In genomic region chr17:37558299-37558698, GRCh38 we compare ENCODE assay signal across 26 cellular contexts.
"Had no signal": no experiment of that assay in that cellular context is flagged by ENCODE, and none has a peak within 500 bp of the region (broad histone marks: within the 10 kb centered on the region; RNA-seq: fewer than 3 reads in every experiment).

No MANE protein-coding gene starts in this region.

- H3K4me3 ChIP-seq: adrenal gland, breast epithelium, K562, Peyer's patch, SJCRH30 had no signal

- H3K27ac Mint-ChIP-seq: activated naive CD8-positive, alpha-beta T cell treated with anti-CD3 and anti-CD28 coated beads, Interleukin-2, amount 10 ng/mL, durations not matched to agents 7 days and 5 days; activated T-helper 2 cell treated with anti-CD3 and anti-CD28 coated beads, Interferon-gamma antibody, Interleukin-2, Interleukin-4, amounts not matched to agents 10 μg/mL and 5 μg/mL and 100 μg/mL, durations not matched to agents 14 hours and 24 hours and 36 hours had no signal

- H3K27me3 ChIP-seq: adrenal gland, breast epithelium, Peyer's patch, SJCRH30 had no signal

- H3K4me3 Mint-ChIP-seq: activated naive CD8-positive, alpha-beta T cell treated with anti-CD3 and anti-CD28 coated beads, Interleukin-2, amount 10 ng/mL, durations not matched to agents 7 days and 5 days had no signal

- H3K9me3 Mint-ChIP-seq: activated naive CD8-positive, alpha-beta T cell treated with anti-CD3 and anti-CD28 coated beads, Interleukin-2, amount 10 ng/mL, durations not matched to agents 7 days and 5 days; activated T-helper 2 cell treated with anti-CD3 and anti-CD28 coated beads, Interferon-gamma antibody, Interleukin-2, Interleukin-4, amounts not matched to agents 10 μg/mL and 5 μg/mL and 100 μg/mL, durations not matched to agents 14 hours and 24 hours and 36 hours had no signal

- H3K4me2 ChIP-seq: SK-N-SH had no signal

- H3K27ac ChIP-seq: adrenal gland, breast epithelium, Peyer's patch, RWPE1, SJCRH30 had no signal

- H3K9me3 ChIP-seq: adrenal gland, breast epithelium, Peyer's patch, SJCRH30, SK-N-SH had no signal

- H3K27me3 Mint-ChIP-seq: activated naive CD8-positive, alpha-beta T cell treated with anti-CD3 and anti-CD28 coated beads, Interleukin-2, amount 10 ng/mL, durations not matched to agents 7 days and 5 days had no signal

- ATAC-seq: activated CD4-positive, CD25-positive, alpha-beta regulatory T cell treated with anti-CD3 and anti-CD28 coated beads, Interleukin-2, amount 50 U/mL, for 24 hours; K562 had no signal

- DNase-seq: activated CD4-positive, alpha-beta T cell treated with anti-CD3 and anti-CD28 coated beads for 4 hours; activated CD8-positive, alpha-beta memory T cell treated with anti-CD3 and anti-CD28 coated beads for 24 hours; activated gamma-delta T cell treated with Interleukin-2 at 50 U/mL for 16 hours; activated naive CD8-positive, alpha-beta T cell treated with anti-CD3 and anti-CD28 coated beads, Interleukin-2, amount 10 ng/mL, durations not matched to agents 7 days and 5 days; activated T-cell treated with anti-CD3 and anti-CD28 coated beads, Interleukin-2, amount 50 U/mL, for 48 hours; adrenal gland; aorta; caudate nucleus; Karpas-422; MM.1S; NCI-H1105; NCI-H1436; NCI-H1694 treated with DMSO at 0.1 percent for 48 hours; NCI-H2029 treated with DMSO at 0.1 percent for 48 hours; NCI-H446; NCI-H524; Peyer's patch; Right ventricle myocardium superior; SJCRH30; SK-N-SH; SW 1271 had no signal

- H3K9ac ChIP-seq: SK-N-SH had no signal

- H3K4me1 ChIP-seq: adrenal gland, breast epithelium, Peyer's patch had no signal
